17 cellular contexts compared by ENCODE assay signal in the genomic region with DNA sequence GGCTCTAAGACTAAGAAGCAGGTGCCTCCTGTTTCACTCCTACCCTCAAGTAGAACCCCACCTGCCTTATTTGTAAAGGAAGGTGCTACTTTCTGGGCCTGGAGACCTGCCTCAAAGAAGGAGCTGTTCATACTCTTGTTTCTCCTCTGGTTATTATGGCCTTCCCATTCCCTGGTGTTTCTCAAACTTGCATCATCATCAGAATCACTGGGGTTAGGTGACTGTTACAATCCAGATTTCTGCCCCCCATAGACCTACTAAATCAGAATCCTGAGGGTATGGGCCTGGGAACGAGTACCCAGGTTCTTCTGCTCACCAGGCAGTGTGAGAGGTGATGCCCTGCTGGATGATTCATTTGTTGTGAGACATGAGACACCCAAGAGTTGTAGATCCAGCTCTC. TPM values are rescaled to one million over a fixed set of nuclear protein-coding genes. Genes with fewer than 3 reads are reported as not detected.
DNase-seq lines count a peak whose midpoint lies in the region; ATAC-seq and TF ChIP-seq lines count a peak whose summit lies in the region.
"Had no signal": no experiment of that assay in that cellular context is flagged by ENCODE, and none has a peak within 500 bp of the region (broad histone marks: within the 10 kb centered on the region; RNA-seq: fewer than 3 reads in every experiment).

No MANE protein-coding gene starts in this region.

- H3K4me3 Mint-ChIP-seq in activated naive CD4-positive, alpha-beta T cell treated with anti-CD3 and anti-CD28 coated beads, Interleukin-2, amount 10 ng/mL, durations not matched to agents 7 days and 5 days = no peak overlapping the region
- no peak overlapping the region for H3K4me3 Mint-ChIP-seq in activated T-helper 17 cell treated with anti-CD3 and anti-CD28 coated beads, Interleukin-2, amount 50 U/mL, for 72 hours
- H3K4me3 Mint-ChIP-seq in neural progenitor cell = no peak overlapping the region

- TF ChIP-seq CTCF in fibroblast of the aortic adventitia (IDR thresholded peaks at IDR 0.05; ENCODE audit: insufficient read depth, low read length) (no peak), neural progenitor cell (IDR thresholded peaks at IDR 0.05) (no peak)

- peaks cover 4% of the 10 kb centered on the region for H3K36me3 ChIP-seq in neural progenitor cell

- H3K27ac Mint-ChIP-seq in activated naive CD4-positive, alpha-beta T cell treated with anti-CD3 and anti-CD28 coated beads, Interleukin-2, amount 50 U/mL, for 72 hours = peak overlapping the region; percentile 44
- H3K27ac Mint-ChIP-seq in activated naive CD4-positive, alpha-beta T cell treated with anti-CD3 and anti-CD28 coated beads, Interleukin-2, amount 10 ng/mL, durations not matched to agents 7 days and 5 days = no peak overlapping the region
- no peak overlapping the region for H3K27ac Mint-ChIP-seq in activated T-helper 17 cell treated with anti-CD3 and anti-CD28 coated beads, Interleukin-2, amount 50 U/mL, for 72 hours
- H3K27ac Mint-ChIP-seq in neural progenitor cell = no peak overlapping the region

- no peaks in the 10 kb centered on the region for H3K27me3 ChIP-seq in neural progenitor cell

- no peaks in the 10 kb centered on the region for H3K27me3 Mint-ChIP-seq in activated naive CD4-positive, alpha-beta T cell treated with anti-CD3 and anti-CD28 coated beads, Interleukin-2, amount 10 ng/mL, durations not matched to agents 7 days and 5 days
- no peaks in the 10 kb centered on the region for H3K27me3 Mint-ChIP-seq in activated T-helper 17 cell treated with anti-CD3 and anti-CD28 coated beads, Interleukin-2, amount 50 U/mL, for 72 hours
- peaks cover 4% of the 10 kb centered on the region for H3K27me3 Mint-ChIP-seq in neural progenitor cell (ENCODE audit: insufficient read depth, low read depth)

- H3K36me3 Mint-ChIP-seq in activated naive CD4-positive, alpha-beta T cell treated with anti-CD3 and anti-CD28 coated beads, Interleukin-2, amount 50 U/mL, for 72 hours = peaks cover 0 to 7% of the 10 kb centered on the region in 2 donors
- H3K36me3 Mint-ChIP-seq in activated naive CD4-positive, alpha-beta T cell treated with anti-CD3 and anti-CD28 coated beads, Interleukin-2, amount 10 ng/mL, durations not matched to agents 7 days and 5 days = peaks cover 39% of the 10 kb centered on the region
- peaks cover 92% of the 10 kb centered on the region for H3K36me3 Mint-ChIP-seq in activated T-helper 17 cell treated with anti-CD3 and anti-CD28 coated beads, Interleukin-2, amount 50 U/mL, for 72 hours (ENCODE audit: low read depth)
- H3K36me3 Mint-ChIP-seq in neural progenitor cell = peaks cover 32% of the 10 kb centered on the region

- intact Hi-C loops in posterior cingulate gyrus (cut with DNase I) = no loop called here

- peaks cover 5% of the 10 kb centered on the region for H3K4me1 Mint-ChIP-seq in activated naive CD4-positive, alpha-beta T cell treated with anti-CD3 and anti-CD28 coated beads, Interleukin-2, amount 10 ng/mL, durations not matched to agents 7 days and 5 days
- H3K4me1 Mint-ChIP-seq in activated T-helper 17 cell treated with anti-CD3 and anti-CD28 coated beads, Interleukin-2, amount 50 U/mL, for 72 hours = peaks cover 4% of the 10 kb centered on the region
- H3K4me1 Mint-ChIP-seq in neural progenitor cell = no peaks in the 10 kb centered on the region

- H3K9me3 Mint-ChIP-seq in activated naive CD4-positive, alpha-beta T cell treated with anti-CD3 and anti-CD28 coated beads, Interleukin-2, amount 50 U/mL, for 72 hours = no peaks in the 10 kb centered on the region
- no peaks in the 10 kb centered on the region for H3K9me3 Mint-ChIP-seq in activated naive CD4-positive, alpha-beta T cell treated with anti-CD3 and anti-CD28 coated beads, Interleukin-2, amount 10 ng/mL, durations not matched to agents 7 days and 5 days
- H3K9me3 Mint-ChIP-seq in activated T-helper 17 cell treated with anti-CD3 and anti-CD28 coated beads, Interleukin-2, amount 50 U/mL, for 72 hours = no peaks in the 10 kb centered on the region
- H3K9me3 Mint-ChIP-seq in neural progenitor cell = no peaks in the 10 kb centered on the region

- H3K4me2 ChIP-seq in neural progenitor cell = no peak overlapping the region
- H3K4me2 ChIP-seq: PC-9 had no signal

- no peaks in the 10 kb centered on the region for H3K79me2 ChIP-seq in neural progenitor cell (ENCODE audit: low read depth)

- H3K4me1 ChIP-seq in neural progenitor cell = no peaks in the 10 kb centered on the region

- DNase-seq in activated naive CD4-positive, alpha-beta T cell treated with anti-CD3 and anti-CD28 coated beads, Interleukin-2, amount 50 U/mL, for 72 hours (ENCODE audit: low spot score in 2 of 2) = no peak
- no peak for DNase-seq in activated naive CD4-positive, alpha-beta T cell treated with anti-CD3 and anti-CD28 coated beads, Interleukin-2, amount 10 ng/mL, durations not matched to agents 7 days and 5 days
- DNase-seq in caudate nucleus (lab: John Stamatoyannopoulos, UW) (no peak), fibroblast of the aortic adventitia (ENCODE audit: low read depth) (peak; percentile 29), posterior cingulate gyrus (no peak), neural progenitor cell (ENCODE audit: low spot score) (no peak)
- DNase-seq in activated CD4-positive, CD25-positive, alpha-beta regulatory T cell (lab: John Stamatoyannopoulos, UW) = no peak
- DNase-seq: C1 segment of cervical spinal cord, DND-41, NCI-H1092, NCI-H2081 treated with DMSO at 0.1 percent for 48 hours, NCI-H510A treated with DMSO at 0.1 percent for 48 hours, NCI-H82, PC-9 had no signal

- no peaks in the 10 kb centered on the region for H3F3A ChIP-seq in neural progenitor cell (ENCODE audit: low read depth)

- no peak overlapping the region for H3K9ac ChIP-seq in neural progenitor cell

- H3K4me3 ChIP-seq in fibroblast of the aortic adventitia (ENCODE audit: low read depth, low read length) = no peak overlapping the region
- H3K4me3 ChIP-seq in neural progenitor cell = no peak overlapping the region
- H3K4me3 ChIP-seq: PC-9 had no signal

- no peaks in the 10 kb centered on the region for H3K9me3 ChIP-seq in neural progenitor cell (ENCODE audit: low read depth)

- peak overlapping the region; percentile 50 for H3K27ac ChIP-seq in caudate nucleus (ENCODE audit: low read depth, low read length)
- H3K27ac ChIP-seq in neural progenitor cell = no peak overlapping the region
- H3K27ac ChIP-seq: PC-9 had no signal

- CTCF ChIA-PET in activated naive CD4-positive, alpha-beta T cell treated with anti-CD3 and anti-CD28 coated beads, Interleukin-2, amount 10 ng/mL, durations not matched to agents 7 days and 5 days (lab: Charles Lee) = no interaction called here

- no peak for ATAC-seq in activated naive CD4-positive, alpha-beta T cell treated with anti-CD3 and anti-CD28 coated beads, Interleukin-2, amount 50 U/mL, for 72 hours
- ATAC-seq in activated T-helper 17 cell treated with anti-CD3 and anti-CD28 coated beads, Interleukin-2, amount 50 U/mL, for 72 hours (replicated peaks) = no peak

- H2AFZ ChIP-seq in neural progenitor cell (replicated peaks) = no peak overlapping the region
- H2AFZ ChIP-seq: PC-9 had no signal

- H4K20me1 ChIP-seq in neural progenitor cell (ENCODE audit: low read depth) = peaks cover 39% of the 10 kb centered on the region

RNA-seq across cellular contexts. Expression of a gene that starts 18.4 kb away (rescaled TPM):
- total RNA-seq in activated naive CD4-positive, alpha-beta T cell treated with anti-CD3 and anti-CD28 coated beads, Interleukin-2, amount 50 U/mL, for 72 hours = 10 to 100 TPM; 42.1 to 56.1 TPM
- total RNA-seq in fibroblast of the aortic adventitia (ENCODE audit: low replicate concordance) = 21.5 and 84.9 TPM in 2 replicates
- 10 to 100 TPM; 52.8 to 75.1 TPM for total RNA-seq in activated T-helper 17 cell treated with anti-CD3 and anti-CD28 coated beads, Interleukin-2, amount 50 U/mL, for 72 hours
- 32.8 and 105 TPM in 2 replicates for total RNA-seq in neural progenitor cell (ENCODE audit: low replicate concordance)

RNA-seq across cellular contexts. Expression of a gene that starts 24.8 kb away (rescaled TPM):
- total RNA-seq in activated naive CD4-positive, alpha-beta T cell treated with anti-CD3 and anti-CD28 coated beads, Interleukin-2, amount 50 U/mL, for 72 hours = 100 to 1,000 TPM; 315 to 372 TPM
- total RNA-seq in fibroblast of the aortic adventitia (ENCODE audit: low replicate concordance) (4.2 TPM in 1 of 2 replicates, not detected in the other), neural progenitor cell (ENCODE audit: low replicate concordance) (0.43 TPM in 1 of 2 replicates, not detected in the other)
- 100 to 1,000 TPM; 330 to 351 TPM for total RNA-seq in activated T-helper 17 cell treated with anti-CD3 and anti-CD28 coated beads, Interleukin-2, amount 50 U/mL, for 72 hours
- total RNA-seq: H1, MCF 10A, PC-9 had no signal

RNA-seq across cellular contexts. Expression of a gene that starts 30.3 kb away (rescaled TPM):
- 10 to 100 TPM; 42.2 to 58.2 TPM for total RNA-seq in activated naive CD4-positive, alpha-beta T cell treated with anti-CD3 and anti-CD28 coated beads, Interleukin-2, amount 50 U/mL, for 72 hours
- total RNA-seq in fibroblast of the aortic adventitia (ENCODE audit: low replicate concordance) = 36.1 and 45.4 TPM in 2 replicates
- 10 to 100 TPM; 46.6 to 58.6 TPM for total RNA-seq in activated T-helper 17 cell treated with anti-CD3 and anti-CD28 coated beads, Interleukin-2, amount 50 U/mL, for 72 hours
- 15.6 and 29.1 TPM in 2 replicates for total RNA-seq in neural progenitor cell (ENCODE audit: low replicate concordance)

RNA-seq across cellular contexts. Expression of a gene that starts 30.6 kb away (rescaled TPM):
- 10 to 100 TPM; 22.2 to 23.6 TPM for total RNA-seq in activated naive CD4-positive, alpha-beta T cell treated with anti-CD3 and anti-CD28 coated beads, Interleukin-2, amount 50 U/mL, for 72 hours
- total RNA-seq in fibroblast of the aortic adventitia (ENCODE audit: low replicate concordance) (16.2 and 25.7 TPM in 2 replicates), neural progenitor cell (ENCODE audit: low replicate concordance) (27.0 and 28.2 TPM in 2 replicates)
- 10 to 100 TPM; 24.6 to 27.7 TPM for total RNA-seq in activated T-helper 17 cell treated with anti-CD3 and anti-CD28 coated beads, Interleukin-2, amount 50 U/mL, for 72 hours

RNA-seq across cellular contexts. Expression of a gene that starts 39.9 kb away (rescaled TPM):
- total RNA-seq in activated naive CD4-positive, alpha-beta T cell treated with anti-CD3 and anti-CD28 coated beads, Interleukin-2, amount 50 U/mL, for 72 hours = 10 to 100 TPM in 1 of 2 donors, 1 to 10 TPM in 1; 5.3 to 11.2 TPM
- total RNA-seq in fibroblast of the aortic adventitia (ENCODE audit: low replicate concordance) = 0.08 and 0.18 TPM in 2 replicates
- total RNA-seq in activated T-helper 17 cell treated with anti-CD3 and anti-CD28 coated beads, Interleukin-2, amount 50 U/mL, for 72 hours = 1 to 10 TPM; 3.7 to 10.0 TPM
- 0.17 and 4.3 TPM in 2 replicates for total RNA-seq in neural progenitor cell (ENCODE audit: low replicate concordance)

Comparison
In these comparisons a context has a peak if more than half of its experiments do, and no peak if none do; other contexts are left out.
1. H3K27ac Mint-ChIP-seq: peak in activated naive CD4-positive, alpha-beta T cell treated with anti-CD3 and anti-CD28 coated beads, Interleukin-2, amount 50 U/mL, for 72 hours (2 of 2); none in activated naive CD4-positive, alpha-beta T cell treated with anti-CD3 and anti-CD28 coated beads, Interleukin-2, amount 10 ng/mL, durations not matched to agents 7 days and 5 days (single experiment), activated T-helper 17 cell treated with anti-CD3 and anti-CD28 coated beads, Interleukin-2, amount 50 U/mL, for 72 hours (single experiment) and neural progenitor cell (single experiment).
2. RNA of a gene that starts 24.8 kb away (total RNA-seq): 315 to 372 TPM in activated naive CD4-positive, alpha-beta T cell treated with anti-CD3 and anti-CD28 coated beads, Interleukin-2, amount 50 U/mL, for 72 hours and 330 to 351 TPM in activated T-helper 17 cell treated with anti-CD3 and anti-CD28 coated beads, Interleukin-2, amount 50 U/mL, for 72 hours; 4.2 TPM in fibroblast of the aortic adventitia and 0.43 TPM in neural progenitor cell; every median in the first group is over 10 times any median in the second.